25 cellular contexts compared by ENCODE assay signal in genomic region chr17:29215717-29216116, GRCh38. TPM values are rescaled to one million over a fixed set of nuclear protein-coding genes. Genes with fewer than 3 reads are reported as not detected.
DNase-seq lines count a peak whose midpoint lies in the region; ATAC-seq and TF ChIP-seq lines count a peak whose summit lies in the region.
"Had no signal": no experiment of that assay in that cellular context is flagged by ENCODE, and none has a peak within 500 bp of the region (broad histone marks: within the 10 kb centered on the region; RNA-seq: fewer than 3 reads in every experiment).

No MANE protein-coding gene starts in this region.

- no peaks in the 10 kb centered on the region for H3F3A ChIP-seq in MM.1S (ENCODE audit: insufficient read depth, low read length)

- H3K27me3 Mint-ChIP-seq in activated naive CD4-positive, alpha-beta T cell treated with anti-CD3 and anti-CD28 coated beads, Interleukin-2, amount 10 ng/mL, durations not matched to agents 7 days and 5 days: peaks cover 15% of the 10 kb centered on the region
- H3K27me3 Mint-ChIP-seq in HFFc6 (ENCODE audit: insufficient read depth): peaks cover 4% of the 10 kb centered on the region; the same call in 1 of the 2 replicates

- H3K27me3 ChIP-seq in thyroid gland: no peaks in the 10 kb centered on the region
- no peaks in the 10 kb centered on the region for H3K27me3 ChIP-seq in MM.1S (replicated peaks; ENCODE audit: insufficient read depth, low read length)
- no peaks in the 10 kb centered on the region for H3K27me3 ChIP-seq in mesenchymal stem cell (ENCODE audit: control insufficient read depth in 1 of 2, insufficient read depth in 1 of 2, low read length in 2 of 2)

- H3K4me2 ChIP-seq in MM.1S (ENCODE audit: low read depth, low read length): no peak overlapping the region
- no peak overlapping the region for H3K4me2 ChIP-seq in mesenchymal stem cell (ENCODE audit: low read length, poor library complexity, severe bottlenecking)

- peak overlapping the region; percentile 16 for H3K27ac Mint-ChIP-seq in activated naive CD4-positive, alpha-beta T cell treated with anti-CD3 and anti-CD28 coated beads, Interleukin-2, amount 10 ng/mL, durations not matched to agents 7 days and 5 days
- no peak overlapping the region for H3K27ac Mint-ChIP-seq in activated naive CD4-positive, alpha-beta T cell treated with anti-CD3 and anti-CD28 coated beads, Interleukin-2, amount 50 U/mL, for 72 hours
- H3K27ac Mint-ChIP-seq in HFFc6: no peak overlapping the region
- H3K27ac Mint-ChIP-seq: activated CD8-positive, alpha-beta memory T cell treated with anti-CD3 and anti-CD28 coated beads, Interleukin-2, amount 10 ng/mL, durations not matched to agents 7 days and 5 days had no signal

- no peak for TF ChIP-seq POLR2A in thyroid gland (IDR thresholded peaks at IDR 0.05)

- H2AK5ac ChIP-seq in mesenchymal stem cell (ENCODE audit: low read length, severe bottlenecking): no peak overlapping the region

- no peak overlapping the region for H3K23ac ChIP-seq in mesenchymal stem cell (ENCODE audit: low read length in 2 of 2)

- CTCF ChIA-PET in activated naive CD4-positive, alpha-beta T cell treated with anti-CD3 and anti-CD28 coated beads, Interleukin-2, amount 10 ng/mL, durations not matched to agents 7 days and 5 days (lab: Charles Lee): interaction anchor here (0.6 to 5.5 kb wide), 3 partner anchors 47 to 91 kb away, joined by 3 to 130 read pairs (median 59); no protein-coding TSS in a partner anchor

- H3K9me3 Mint-ChIP-seq in activated naive CD4-positive, alpha-beta T cell treated with anti-CD3 and anti-CD28 coated beads, Interleukin-2, amount 10 ng/mL, durations not matched to agents 7 days and 5 days: no peaks in the 10 kb centered on the region
- H3K9me3 Mint-ChIP-seq in activated naive CD4-positive, alpha-beta T cell treated with anti-CD3 and anti-CD28 coated beads, Interleukin-2, amount 50 U/mL, for 72 hours: no peaks in the 10 kb centered on the region
- H3K9me3 Mint-ChIP-seq in HFFc6: no peaks in the 10 kb centered on the region

- H2BK15ac ChIP-seq in mesenchymal stem cell (ENCODE audit: low read depth, poor library complexity, severe bottlenecking): no peak overlapping the region

- H3K4ac ChIP-seq in mesenchymal stem cell (ENCODE audit: low read depth in 1 of 2, low read length in 2 of 2): no peak overlapping the region

- no peaks in the 10 kb centered on the region for H4K20me1 ChIP-seq in MM.1S (ENCODE audit: insufficient read depth, low read length)

- H4K8ac ChIP-seq in mesenchymal stem cell (ENCODE audit: low read length): no peak overlapping the region

- in situ Hi-C loops in astrocyte of the spinal cord (cut with HindIII; ENCODE audit: low sequenced_read_pairs): no loop called here

- no peak for DNase-seq in activated naive CD4-positive, alpha-beta T cell treated with anti-CD3 and anti-CD28 coated beads, Interleukin-2, amount 10 ng/mL, durations not matched to agents 7 days and 5 days
- DNase-seq in activated naive CD4-positive, alpha-beta T cell treated with anti-CD3 and anti-CD28 coated beads, Interleukin-2, amount 50 U/mL, for 72 hours (ENCODE audit: low spot score in 2 of 2): no peak
- DNase-seq in astrocyte of the spinal cord (ENCODE audit: low read depth, low spot score) (peak; percentile 45), fibroblast of villous mesenchyme (ENCODE audit: low read depth) (peak; percentile 35), thyroid gland (peak; percentile 83 to 85), MM.1S (no peak), mesenchymal stem cell (no peak), HFFc6 (no peak)
- DNase-seq: activated CD4-positive, alpha-beta T cell treated with anti-CD3 and anti-CD28 coated beads for 1 hour; activated CD8-positive, alpha-beta memory T cell treated with anti-CD3 and anti-CD28 coated beads, Interleukin-2, amount 10 ng/mL, durations not matched to agents 7 days and 5 days; cortex of kidney; DMS153; H7; kidney; midbrain; NCI-H187 treated with DMSO at 0.1 percent for 48 hours; NCI-H446 treated with DMSO at 0.1 percent for 48 hours; right cardiac atrium; stimulated activated naive CD4-positive, alpha-beta T cell treated with Interleukin-2 at 50 U/mL for 16 hours had no signal

- no peak overlapping the region for H2BK5ac ChIP-seq in mesenchymal stem cell (ENCODE audit: low read depth, low read length, poor library complexity, severe bottlenecking)

- intact Hi-C loops in thyroid gland (cut with DNase I): loop anchor here (5.0 kb wide), 1 partner anchor 68 kb away; no protein-coding TSS in a partner anchor

- 24 to 40% methylated on average over 4 of the region's 4 CpGs for WGBS in thyroid gland, 2 donors
- WGBS in mesenchymal stem cell: 82% methylated on average over 4 of the region's 4 CpGs

- H3K36me3 Mint-ChIP-seq in activated naive CD4-positive, alpha-beta T cell treated with anti-CD3 and anti-CD28 coated beads, Interleukin-2, amount 10 ng/mL, durations not matched to agents 7 days and 5 days: no peaks in the 10 kb centered on the region
- no peaks in the 10 kb centered on the region for H3K36me3 Mint-ChIP-seq in activated naive CD4-positive, alpha-beta T cell treated with anti-CD3 and anti-CD28 coated beads, Interleukin-2, amount 50 U/mL, for 72 hours
- H3K36me3 Mint-ChIP-seq in HFFc6 (ENCODE audit: low read depth): no peaks in the 10 kb centered on the region
- H3K36me3 Mint-ChIP-seq: activated CD8-positive, alpha-beta memory T cell treated with anti-CD3 and anti-CD28 coated beads, Interleukin-2, amount 10 ng/mL, durations not matched to agents 7 days and 5 days had no signal

- H3K9ac ChIP-seq in MM.1S (ENCODE audit: low read length) (no peak overlapping the region), mesenchymal stem cell (ENCODE audit: low read length) (no peak overlapping the region)

- no peak overlapping the region for H2AFZ ChIP-seq in MM.1S (ENCODE audit: low read length)
- no peak overlapping the region for H2AFZ ChIP-seq in mesenchymal stem cell (ENCODE audit: low read depth, low read length)

- H3K4me3 Mint-ChIP-seq in activated naive CD4-positive, alpha-beta T cell treated with anti-CD3 and anti-CD28 coated beads, Interleukin-2, amount 10 ng/mL, durations not matched to agents 7 days and 5 days: no peak overlapping the region
- H3K4me3 Mint-ChIP-seq in HFFc6: no peak overlapping the region
- H3K4me3 Mint-ChIP-seq: activated CD8-positive, alpha-beta memory T cell treated with anti-CD3 and anti-CD28 coated beads, Interleukin-2, amount 10 ng/mL, durations not matched to agents 7 days and 5 days had no signal

- H3K4me1 ChIP-seq in thyroid gland: peaks cover 0 to 16% of the 10 kb centered on the region in 2 donors
- H3K4me1 ChIP-seq in MM.1S (ENCODE audit: low read length): no peaks in the 10 kb centered on the region
- peaks cover 11% of the 10 kb centered on the region for H3K4me1 ChIP-seq in mesenchymal stem cell (ENCODE audit: control insufficient read depth, insufficient read depth, low read depth, low read length)

- H2BK120ac ChIP-seq in mesenchymal stem cell (ENCODE audit: low read depth, low read length): no peak overlapping the region

- H3K9me3 ChIP-seq in thyroid gland (no peaks in the 10 kb centered on the region), MM.1S (replicated peaks; ENCODE audit: insufficient read depth, low read length) (no peaks in the 10 kb centered on the region), mesenchymal stem cell (ENCODE audit: control insufficient read depth, low read length) (no peaks in the 10 kb centered on the region)
- H3K9me3 ChIP-seq: neutrophil had no signal

- no peaks in the 10 kb centered on the region for H3K9me2 ChIP-seq in MM.1S (replicated peaks; ENCODE audit: insufficient read depth, low read length)

- H3K79me1 ChIP-seq in mesenchymal stem cell (replicated peaks; ENCODE audit: low read length, poor library complexity, severe bottlenecking): no peaks in the 10 kb centered on the region

- no peak overlapping the region for H4K91ac ChIP-seq in mesenchymal stem cell (ENCODE audit: low read length)

- H3K36me3 ChIP-seq in thyroid gland (no peaks in the 10 kb centered on the region), MM.1S (replicated peaks; ENCODE audit: insufficient read depth, low read length) (no peaks in the 10 kb centered on the region), mesenchymal stem cell (ENCODE audit: control insufficient read depth in 1 of 2, insufficient read depth in 2 of 2, low read depth in 1 of 2, low read length in 2 of 2) (no peaks in the 10 kb centered on the region)
- H3K36me3 ChIP-seq: neutrophil had no signal

- H3K4me1 Mint-ChIP-seq in activated naive CD4-positive, alpha-beta T cell treated with anti-CD3 and anti-CD28 coated beads, Interleukin-2, amount 10 ng/mL, durations not matched to agents 7 days and 5 days: peaks cover 9% of the 10 kb centered on the region
- peaks cover 46% of the 10 kb centered on the region for H3K4me1 Mint-ChIP-seq in HFFc6 (ENCODE audit: low read depth)

- ATAC-seq in activated naive CD4-positive, alpha-beta T cell treated with anti-CD3 and anti-CD28 coated beads, Interleukin-2, amount 50 U/mL, for 72 hours: no peak
- ATAC-seq: activated CD8-positive, alpha-beta memory T cell treated with anti-CD3 and anti-CD28 coated beads, Interleukin-2, amount 10 ng/mL, durations not matched to agents 7 days and 5 days; right cardiac atrium had no signal

- no peak overlapping the region for H3K14ac ChIP-seq in mesenchymal stem cell (ENCODE audit: low read length in 2 of 2)

- TF ChIP-seq CTCF in astrocyte of the spinal cord (IDR thresholded peaks at IDR 0.05; ENCODE audit: low read depth, low read length) (no peak), fibroblast of villous mesenchyme (IDR thresholded peaks at IDR 0.05; ENCODE audit: insufficient read depth, low read depth, low read length) (no peak), thyroid gland (IDR thresholded peaks at IDR 0.05) (no peak), MM.1S (IDR thresholded peaks at IDR 0.05; ENCODE audit: low read length) (no peak), HFFc6 (IDR thresholded peaks at IDR 0.05) (no peak)

- H3K27ac ChIP-seq in thyroid gland (no peak overlapping the region), MM.1S (ENCODE audit: low read length) (no peak overlapping the region), mesenchymal stem cell (ENCODE audit: low read length, poor library complexity, severe bottlenecking) (no peak overlapping the region)
- H3K27ac ChIP-seq: C4-2B, neutrophil, SK-N-MC had no signal

- no peak overlapping the region for H2BK12ac ChIP-seq in mesenchymal stem cell (ENCODE audit: low read length in 2 of 2)

- H3K79me2 ChIP-seq in MM.1S (ENCODE audit: low read length): no peaks in the 10 kb centered on the region

- H3K4me3 ChIP-seq in astrocyte of the spinal cord (ENCODE audit: low read depth, low read length) (no peak overlapping the region), fibroblast of villous mesenchyme (ENCODE audit: low read depth, low read length) (no peak overlapping the region), thyroid gland (replicated peaks in 1 of 3) (no peak overlapping the region), MM.1S (ENCODE audit: low read length) (no peak overlapping the region), mesenchymal stem cell (ENCODE audit: insufficient read depth in 1 of 2, low read depth in 1 of 2, low read length in 2 of 2) (no peak overlapping the region)
- H3K4me3 ChIP-seq: SK-N-MC had no signal

- no peak overlapping the region for H3K18ac ChIP-seq in mesenchymal stem cell (ENCODE audit: low read depth in 1 of 2, low read length in 2 of 2)

RNA-seq across cellular contexts. Expression of gene CRYBA1, which starts 30.9 kb away (rescaled TPM):
- not detected for total RNA-seq in activated naive CD4-positive, alpha-beta T cell treated with anti-CD3 and anti-CD28 coated beads, Interleukin-2, amount 50 U/mL, for 72 hours
- total RNA-seq in fibroblast of villous mesenchyme (0.43 TPM in 1 of 2 replicates, not detected in the other), thyroid gland (not detected)
- not detected for polyA plus RNA-seq in mesenchymal stem cell (2013, experiment 1 of 2)
- polyA plus RNA-seq in mesenchymal stem cell (2013, experiment 2 of 2): not detected
- total RNA-seq in HFFc6 (2021; fragmentation: NEBNext Ultra II Directional; extraction: Animal tissue kit (Norgen Biotek cat#: 25700)): under 1 TPM in 1 of 6 experiments, not detected in 5; 0.46 TPM
- total RNA-seq: A673; activated CD8-positive, alpha-beta memory T cell treated with anti-CD3 and anti-CD28 coated beads, Interleukin-2, amount 10 ng/mL, durations not matched to agents 7 days and 5 days; aorta; H7; kidney; right cardiac atrium; urinary bladder had no signal
- polyA plus RNA-seq: aorta, right cardiac atrium, urinary bladder had no signal

RNA-seq across cellular contexts. Expression of gene MYO18A, which starts 35.5 kb away (rescaled TPM):
- 10 to 100 TPM; 38.8 to 62.8 TPM for total RNA-seq in activated naive CD4-positive, alpha-beta T cell treated with anti-CD3 and anti-CD28 coated beads, Interleukin-2, amount 50 U/mL, for 72 hours
- total RNA-seq in fibroblast of villous mesenchyme (59.6 and 61.2 TPM in 2 replicates), thyroid gland (10 to 100 TPM; 32.1 to 49.8 (median 40.6) TPM)
- polyA plus RNA-seq in mesenchymal stem cell (2013, experiment 1 of 2): 16.2 TPM
- 15.0 TPM for polyA plus RNA-seq in mesenchymal stem cell (2013, experiment 2 of 2)
- total RNA-seq in HFFc6 (2021; fragmentation: NEBNext Ultra II Directional; extraction: Animal tissue kit (Norgen Biotek cat#: 25700)): 10 to 100 TPM; 39.2 to 57.7 (median 42.9) TPM

Comparison
In these comparisons a context has a peak if more than half of its experiments do, and no peak if none do; other contexts are left out.
1. DNase-seq: peak in astrocyte of the spinal cord (single experiment), fibroblast of villous mesenchyme (single experiment) and thyroid gland (2 of 2); none in activated naive CD4-positive, alpha-beta T cell treated with anti-CD3 and anti-CD28 coated beads, Interleukin-2, amount 10 ng/mL, durations not matched to agents 7 days and 5 days (single experiment), activated naive CD4-positive, alpha-beta T cell treated with anti-CD3 and anti-CD28 coated beads, Interleukin-2, amount 50 U/mL, for 72 hours (0 of 2), MM.1S (single experiment), mesenchymal stem cell (single experiment) and HFFc6 (single experiment).